Comparison of ENCODE assay signal across 1 cellular context in genomic region chr16:70396209-70396904, GRCh38.
A peak's percentile ranks its signal among the peaks of the same experiment; 100 is the strongest.
TF ChIP-seq lines count a peak whose summit lies in the region.

No MANE protein-coding gene starts in this region.

TF ChIP-seq in HepG2, 621 proteins besides CTCF, POLR2A, EP300 and RAD21:
- TF ChIP-seq PPARG (CRISPR knock-in tag; conservative IDR thresholded peaks at IDR 0.05) (no peak), CREB1 (IDR thresholded peaks at IDR 0.05) (peak; percentile 27; the same call in 1 of the 2 replicates), CREB1 (CRISPR knock-in tag; IDR thresholded peaks at IDR 0.05) (no peak), ARID4A (CRISPR knock-in tag; IDR thresholded peaks at IDR 0.05; ENCODE audit: borderline replicate concordance) (no peak)
